In genomic region chr19:756232-756631, GRCh38 we compare ENCODE assay signal across 2 cellular contexts.
TF ChIP-seq lines count a peak whose summit lies in the region.

No MANE protein-coding gene starts in this region.

TF ChIP-seq in A549, 52 proteins besides CTCF, POLR2A, EP300 and RAD21 (continued from another document):
- no peak for TF ChIP-seq ELK1 (IDR thresholded peaks at IDR 0.05; ENCODE audit: low read depth, low read length)
- TF ChIP-seq HOXB13 (CRISPR knock-in tag; IDR thresholded peaks at IDR 0.05; ENCODE audit: low read depth) = no peak
- TF ChIP-seq ZFP36 (IDR thresholded peaks at IDR 0.05; ENCODE audit: borderline replicate concordance, partially characterized antibody) = no peak
- no peak for TF ChIP-seq RFX5 (IDR thresholded peaks at IDR 0.05)
- no peak; the same call in 1 of the 2 replicates for TF ChIP-seq HOXB5 (CRISPR knock-in tag; IDR thresholded peaks at IDR 0.05)
- TF ChIP-seq FOSL2 (IDR thresholded peaks at IDR 0.05) = no peak
- peak; percentile 68 for TF ChIP-seq FOSL2 (CRISPR knock-in tag; IDR thresholded peaks at IDR 0.05)
- 0 out of 2 replicates have a peak, but pooled peaks have one; percentile 14 for TF ChIP-seq POLR2AphosphoS2 (conservative IDR thresholded peaks at IDR 0.05; ENCODE audit: low read length)
TF ChIP-seq in A549: peak in this region for 3.

TF ChIP-seq in GM23338, 12 proteins besides CTCF, POLR2A, EP300 and RAD21 (continued from another document):
- TF ChIP-seq REST (IDR thresholded peaks at IDR 0.05; ENCODE audit: unreplicated experiment) (no peak), EZH2phosphoT487 (IDR thresholded peaks at IDR 0.05; ENCODE audit: unreplicated experiment) (no peak), ZNF331 (CRISPR knock-in tag; IDR thresholded peaks at IDR 0.05; ENCODE audit: low read depth) (no peak), JUNB (IDR thresholded peaks at IDR 0.05; ENCODE audit: unreplicated experiment) (no peak), POLR2AphosphoS5 (IDR thresholded peaks at IDR 0.05; ENCODE audit: low read depth) (no peak), CREB1 (CRISPR knock-in tag; IDR thresholded peaks at IDR 0.05; ENCODE audit: low read depth) (no peak), ETS1 (IDR thresholded peaks at IDR 0.05) (no peak), NANOG (IDR thresholded peaks at IDR 0.05; ENCODE audit: borderline replicate concordance) (no peak), ZNF462 (CRISPR knock-in tag; IDR thresholded peaks at IDR 0.05) (no peak), STAT1 (IDR thresholded peaks at IDR 0.05; ENCODE audit: unreplicated experiment) (no peak), EZH2 (IDR thresholded peaks at IDR 0.05; ENCODE audit: low read depth, unreplicated experiment) (no peak)
TF ChIP-seq in GM23338: peak in this region for 0.
